13 cellular contexts compared by ENCODE assay signal in genomic region chr4:13527192-13527982, GRCh38. TPM values are rescaled to one million over a fixed set of nuclear protein-coding genes. Genes with fewer than 3 reads are reported as not detected.
DNase-seq lines count a peak whose midpoint lies in the region; ATAC-seq, FAIRE-seq and TF ChIP-seq lines count a peak whose summit lies in the region.
"Had no signal": no experiment of that assay in that cellular context is flagged by ENCODE, and none has a peak within 500 bp of the region (broad histone marks: within the 10 kb centered on the region; RNA-seq: fewer than 3 reads in every experiment).

No MANE protein-coding gene starts in this region.

- no peak overlapping the region for H3K9ac ChIP-seq in HUES6 (ENCODE audit: low read length)
- H3K9ac ChIP-seq in endothelial cell of umbilical vein (replicated peaks; ENCODE audit: extremely low read depth, insufficient read depth, low read length), result no peak overlapping the region

- H3K4me3 Mint-ChIP-seq in stimulated activated naive CD8-positive, alpha-beta T cell treated with anti-CD3 and anti-CD28 coated beads, Interleukin-15, Interleukin-2, amounts not matched to agents 100 ng/mL and 50 ng/mL, for 24 hours, result peak overlapping the region; percentile 49

- H2AFZ ChIP-seq in endothelial cell of umbilical vein (ENCODE audit: low read depth, low read length), result no peak overlapping the region

- peaks cover 31% of the 10 kb centered on the region for H3K4me1 ChIP-seq in HUES6 (ENCODE audit: control insufficient read depth, insufficient read depth, low read length)
- no peaks in the 10 kb centered on the region for H3K4me1 ChIP-seq in endothelial cell of umbilical vein (ENCODE audit: control insufficient read depth, extremely low read depth, insufficient read depth, low read length)
- H3K4me1 ChIP-seq: pancreas had no signal

- DNase-seq in stimulated activated naive CD8-positive, alpha-beta T cell treated with anti-CD3 and anti-CD28 coated beads, Interleukin-15, Interleukin-2, amounts not matched to agents 100 U/mL and 50 U/mL, for 24 hours, result no peak
- DNase-seq in endothelial cell of umbilical vein (ENCODE audit: low read depth, low spot score) (no peak), left ventricle myocardium superior (no peak), NCI-H2029 (lab: John Stamatoyannopoulos, UW) (no peak), SHP77 treated with DMSO at 0.1 percent for 48 hours (lab: John Stamatoyannopoulos, UW) (no peak)
- DNase-seq in activated CD4-positive, alpha-beta T cell treated with anti-CD3 and anti-CD28 coated beads for 1 hour, result no peak
- DNase-seq: activated effector memory CD4-positive, alpha-beta T cell treated with anti-CD3 and anti-CD28 coated beads, Interleukin-2, amount 50 U/mL, for 16 hours; IMR-90; PC-3 had no signal

- H3K4me3 ChIP-seq in HUES6 (ENCODE audit: low read depth, low read length), result peak overlapping the region; percentile 22; the same call in 1 of the 2 replicates
- no peak overlapping the region for H3K4me3 ChIP-seq in endothelial cell of umbilical vein (replicated peaks in 1 of 3; ENCODE audit: insufficient read depth in 1 of 3, low read depth in 1 of 3, low read length in 3 of 3)
- H3K4me3 ChIP-seq: left lung, pancreas had no signal

- H3K27ac Mint-ChIP-seq in stimulated activated naive CD8-positive, alpha-beta T cell treated with anti-CD3 and anti-CD28 coated beads, Interleukin-15, Interleukin-2, amounts not matched to agents 100 ng/mL and 50 ng/mL, for 24 hours, result no peak overlapping the region

- H4K20me1 ChIP-seq in endothelial cell of umbilical vein (replicated peaks; ENCODE audit: control insufficient read depth, extremely low read depth, insufficient read depth, low read length), result no peaks in the 10 kb centered on the region

- H3K4me2 ChIP-seq in endothelial cell of umbilical vein (ENCODE audit: insufficient read depth, low read length), result no peak overlapping the region

- peaks cover 12% of the 10 kb centered on the region for H3K9me3 ChIP-seq in HUES6 (ENCODE audit: control insufficient read depth, insufficient read depth, low read depth, low read length)
- peaks cover 7% of the 10 kb centered on the region for H3K9me3 ChIP-seq in endothelial cell of umbilical vein (replicated peaks; ENCODE audit: control insufficient read depth, insufficient read depth, low read length)
- H3K9me3 ChIP-seq: pancreas had no signal

- POLR2A ChIA-PET in endothelial cell of umbilical vein (lab: Charles Lee), result no interaction called here

- H3K4me1 Mint-ChIP-seq in stimulated activated naive CD8-positive, alpha-beta T cell treated with anti-CD3 and anti-CD28 coated beads, Interleukin-15, Interleukin-2, amounts not matched to agents 100 ng/mL and 50 ng/mL, for 24 hours (ENCODE audit: low read depth), result peaks cover 28% of the 10 kb centered on the region

- FAIRE-seq in endothelial cell of umbilical vein (lab: Jason Lieb, UNC), result no peak
- FAIRE-seq: pancreas had no signal

- H3K27ac ChIP-seq in HUES6 (ENCODE audit: low read depth, low read length), result no peak overlapping the region
- no peak overlapping the region for H3K27ac ChIP-seq in endothelial cell of umbilical vein (ENCODE audit: insufficient read depth, low read depth, low read length)
- H3K27ac ChIP-seq: left lung, pancreas had no signal

- ATAC-seq in stimulated activated naive CD8-positive, alpha-beta T cell treated with anti-CD3 and anti-CD28 coated beads, Interleukin-15, Interleukin-2, amounts not matched to agents 100 U/mL and 50 U/mL, for 24 hours, result no peak
- no peak for ATAC-seq in left ventricle myocardium superior
- ATAC-seq: PC-3 had no signal

- H3K36me3 Mint-ChIP-seq in stimulated activated naive CD8-positive, alpha-beta T cell treated with anti-CD3 and anti-CD28 coated beads, Interleukin-15, Interleukin-2, amounts not matched to agents 100 ng/mL and 50 ng/mL, for 24 hours (ENCODE audit: low read depth), result peaks cover 7% of the 10 kb centered on the region

- H3K27me3 Mint-ChIP-seq in stimulated activated naive CD8-positive, alpha-beta T cell treated with anti-CD3 and anti-CD28 coated beads, Interleukin-15, Interleukin-2, amounts not matched to agents 100 ng/mL and 50 ng/mL, for 24 hours, result peaks cover 90% of the 10 kb centered on the region

- H3K9me1 ChIP-seq in endothelial cell of umbilical vein (replicated peaks; ENCODE audit: control insufficient read depth, extremely low read depth, insufficient read depth, low read length), result no peaks in the 10 kb centered on the region

- dilution Hi-C loops in endothelial cell of umbilical vein (cut with MboI; ENCODE audit: extremely low pct_ligation_motif_present, low sequenced_read_pairs), result no loop called here

- no peak for TF ChIP-seq CTCF in endothelial cell of umbilical vein (IDR thresholded peaks at IDR 0.05; ENCODE audit: extremely low read depth in 1 of 2, insufficient read depth in 1 of 2, low read depth in 1 of 2, low read length in 2 of 2)

- CTCF ChIA-PET in endothelial cell of umbilical vein (lab: Charles Lee), result interaction anchor here (1.1 kb wide), 1 partner anchor 16 kb away, joined by 3 read pairs; the partner anchor contains the start of gene NKX3-2

- H3K79me2 ChIP-seq in endothelial cell of umbilical vein (ENCODE audit: control insufficient read depth, insufficient read depth, low read length), result no peaks in the 10 kb centered on the region

- BruUV-seq in endothelial cell of umbilical vein (replicated peaks; lab: Mats Ljungman, UMichigan), result no TSS peak

- H3K27me3 ChIP-seq in HUES6 (ENCODE audit: control insufficient read depth, insufficient read depth, low read length) (peaks cover 100% of the 10 kb centered on the region), endothelial cell of umbilical vein (ENCODE audit: control insufficient read depth in 2 of 2, insufficient read depth in 2 of 2, low read length in 2 of 2) (peaks cover 96 to 97% of the 10 kb centered on the region in 2 experiments)

- H3K36me3 ChIP-seq in HUES6 (ENCODE audit: control insufficient read depth, insufficient read depth, low read length) (no peaks in the 10 kb centered on the region), endothelial cell of umbilical vein (ENCODE audit: control insufficient read depth in 2 of 2, extremely low read depth in 1 of 2, insufficient read depth in 2 of 2, low read length in 2 of 2) (no peaks in the 10 kb centered on the region)
- H3K36me3 ChIP-seq: left lung, pancreas had no signal

- no peak for TF ChIP-seq POLR2A in endothelial cell of umbilical vein (IDR thresholded peaks at IDR 0.05; ENCODE audit: low read depth, low read length)

- H3K9me3 Mint-ChIP-seq in stimulated activated naive CD8-positive, alpha-beta T cell treated with anti-CD3 and anti-CD28 coated beads, Interleukin-15, Interleukin-2, amounts not matched to agents 100 ng/mL and 50 ng/mL, for 24 hours, result no peaks in the 10 kb centered on the region

- intact Hi-C loops in endothelial cell of umbilical vein (cut with micrococcal nuclease), result no loop called here
- intact Hi-C loops in left ventricle myocardium superior (cut with micrococcal nuclease), result no loop called here

TF ChIP-seq in endothelial cell of umbilical vein, 7 proteins besides CTCF, POLR2A, EP300 and RAD21:
- TF ChIP-seq POLR2AphosphoS5 (IDR thresholded peaks at IDR 0.05; ENCODE audit: insufficient read depth, low read depth, low read length), result no peak
- no peak for TF ChIP-seq GATA2 (IDR thresholded peaks at IDR 0.05; ENCODE audit: insufficient read depth, insufficient read length, low read depth, low read length)
- peak; percentile 93 for TF ChIP-seq EZH2 (IDR thresholded peaks at IDR 0.05; ENCODE audit: borderline replicate concordance, low read depth, low read length, severe bottlenecking)

RNA-seq across cellular contexts. Expression of gene NKX3-2, which starts 16.9 kb away (rescaled TPM):
- not detected in 2 replicates for total RNA-seq in endothelial cell of umbilical vein
- not detected in 2 replicates for polyA plus RNA-seq in endothelial cell of umbilical vein
- polyA plus RNA-seq in endothelial cell of umbilical vein (2011; cell fraction: cytosol; rRNA removed), result not detected in 2 replicates
- not detected in 2 replicates for polyA plus RNA-seq in endothelial cell of umbilical vein (2011; cell fraction: nucleus; rRNA removed)
- polyA plus RNA-seq in endothelial cell of umbilical vein (2012), result not detected in 2 replicates
- polyA minus RNA-seq in endothelial cell of umbilical vein, result not detected in 2 replicates
- not detected for polyA minus RNA-seq in endothelial cell of umbilical vein (2011; cell fraction: cytosol; rRNA and poly(A)+ RNA removed)
- polyA minus RNA-seq in endothelial cell of umbilical vein (2011; cell fraction: nucleus; rRNA and poly(A)+ RNA removed), result not detected in 2 replicates
- not detected for total RNA-seq in left ventricle myocardium superior
- total RNA-seq: IMR-90, left lung had no signal

RNA-seq across cellular contexts. Expression of gene RAB28, which starts 43.2 kb away (rescaled TPM):
- total RNA-seq in endothelial cell of umbilical vein (13.2 and 15.5 TPM in 2 replicates), left ventricle myocardium superior (20.8 TPM)
- polyA plus RNA-seq in endothelial cell of umbilical vein, result 10.9 and 13.0 TPM in 2 replicates
- 13.9 and 16.0 TPM in 2 replicates for polyA plus RNA-seq in endothelial cell of umbilical vein (2011; cell fraction: cytosol; rRNA removed)
- polyA plus RNA-seq in endothelial cell of umbilical vein (2011; cell fraction: nucleus; rRNA removed), result 16.5 and 18.9 TPM in 2 replicates
- polyA plus RNA-seq in endothelial cell of umbilical vein (2012), result 14.1 and 14.9 TPM in 2 replicates
- polyA minus RNA-seq in endothelial cell of umbilical vein, result 7.9 and 8.3 TPM in 2 replicates
- 4.8 TPM for polyA minus RNA-seq in endothelial cell of umbilical vein (2011; cell fraction: cytosol; rRNA and poly(A)+ RNA removed)
- 21.5 and 21.7 TPM in 2 replicates for polyA minus RNA-seq in endothelial cell of umbilical vein (2011; cell fraction: nucleus; rRNA and poly(A)+ RNA removed)
